In the genomic region with DNA sequence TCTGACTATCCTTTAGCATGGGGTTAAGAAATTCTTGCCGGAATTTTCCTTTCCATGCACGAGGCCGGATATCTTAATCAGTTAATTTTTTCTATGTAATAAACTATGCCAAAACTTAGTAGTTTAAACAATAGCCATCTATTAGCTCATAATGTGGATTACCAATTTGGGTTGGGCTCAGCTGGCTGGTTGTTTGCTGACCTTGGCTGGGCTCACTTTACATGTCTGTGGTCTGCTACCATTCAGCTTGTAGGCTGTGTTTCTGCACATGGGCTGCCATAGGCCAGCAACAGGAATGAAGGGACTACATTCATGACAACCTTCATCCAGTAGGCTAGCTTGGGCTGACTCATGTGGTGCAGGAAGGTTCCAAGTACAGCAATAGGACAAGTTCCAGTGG, we compare ENCODE assay signal across 23 cellular contexts.
"Had no signal": no experiment of that assay in that cellular context is flagged by ENCODE, and none has a peak within 500 bp of the region (broad histone marks: within the 10 kb centered on the region; RNA-seq: fewer than 3 reads in every experiment).

No MANE protein-coding gene starts in this region.

- H3K4me3 Mint-ChIP-seq: dendritic cell treated with granulocyte-macrophage colony-stimulating factor and Interleukin-4, amounts not matched to agents 40 ng/mL and 50 ng/mL, for 4 days; effector memory CD8-positive, alpha-beta T cell; memory B cell; naive thymus-derived CD8-positive, alpha-beta T cell; neural crest cell; stimulated activated naive B cell treated with anti-CD40 and anti-IgM and Interleukin-4, amounts not matched to agents 10 μg/mL and 1 μg/mL and 100 μg/mL, for 72 hours; stimulated activated naive CD8-positive, alpha-beta T cell treated with anti-CD3 and anti-CD28 coated beads, Interleukin-15, amount 100 ng/mL, for 72 hours had no signal

- H3K4me1 ChIP-seq: esophagus muscularis mucosa, gastroesophageal sphincter, left lung, lower lobe of right lung, sigmoid colon, testis, tibial nerve had no signal

- H3K36me3 ChIP-seq: esophagus muscularis mucosa, gastroesophageal sphincter, left lung, lower lobe of right lung, sigmoid colon, tibial nerve had no signal

- H3K9me3 ChIP-seq: left lung, mucosa of descending colon, testis had no signal

- H3K27ac ChIP-seq: epithelial cell of prostate, esophagus muscularis mucosa, gastroesophageal sphincter, left lung, lower lobe of right lung, sigmoid colon, skin epidermis, testis, tibial nerve had no signal

- H3K9me3 Mint-ChIP-seq: dendritic cell treated with granulocyte-macrophage colony-stimulating factor and Interleukin-4, amounts not matched to agents 40 ng/mL and 50 ng/mL, for 4 days; effector memory CD8-positive, alpha-beta T cell; stimulated activated naive B cell treated with anti-CD40 and anti-IgM and Interleukin-4, amounts not matched to agents 10 μg/mL and 1 μg/mL and 100 μg/mL, for 72 hours had no signal

- DNase-seq: effector memory CD8-positive, alpha-beta T cell; foreskin fibroblast; glutamatergic neuron; islet precursor cell; left lung; lower lobe of right lung; mucosa of descending colon; naive thymus-derived CD8-positive, alpha-beta T cell; posterior cingulate gyrus; sigmoid colon; stimulated activated CD4-positive, alpha-beta T cell treated with anti-CD3 and anti-CD28 coated beads, Interleukin-2, amount 100 ng/mL, for 24 hours; stimulated activated CD4-positive, alpha-beta T cell treated with anti-CD3 and anti-CD28 coated beads, Interleukin-4, amount 100 ng/mL, for 4 hours; stimulated activated naive B cell treated with anti-CD40 and anti-IgM and Interleukin-4, amounts not matched to agents 10 μg/mL and 1 μg/mL and 100 μg/mL, for 72 hours; stimulated activated naive CD8-positive, alpha-beta T cell treated with anti-CD3 and anti-CD28 coated beads, Interleukin-15, amount 100 ng/mL, for 72 hours; testis had no signal

- H3K36me3 Mint-ChIP-seq: memory B cell; naive thymus-derived CD8-positive, alpha-beta T cell; stimulated activated naive B cell treated with anti-CD40 and anti-IgM and Interleukin-4, amounts not matched to agents 10 μg/mL and 1 μg/mL and 100 μg/mL, for 72 hours had no signal

- H3K4me3 ChIP-seq: esophagus muscularis mucosa, gastroesophageal sphincter, left lung, lower lobe of right lung, mucosa of descending colon, sigmoid colon, skin epidermis, testis, tibial nerve had no signal

- H3K27me3 ChIP-seq: esophagus muscularis mucosa, gastroesophageal sphincter, left lung, sigmoid colon, testis, tibial nerve had no signal

- H3K27me3 Mint-ChIP-seq: dendritic cell treated with granulocyte-macrophage colony-stimulating factor and Interleukin-4, amounts not matched to agents 40 ng/mL and 50 ng/mL, for 4 days; naive thymus-derived CD8-positive, alpha-beta T cell had no signal

- H3K27ac Mint-ChIP-seq: dendritic cell treated with granulocyte-macrophage colony-stimulating factor and Interleukin-4, amounts not matched to agents 40 ng/mL and 50 ng/mL, for 4 days; effector memory CD8-positive, alpha-beta T cell; memory B cell; naive thymus-derived CD8-positive, alpha-beta T cell; stimulated activated naive B cell treated with anti-CD40 and anti-IgM and Interleukin-4, amounts not matched to agents 10 μg/mL and 1 μg/mL and 100 μg/mL, for 72 hours; stimulated activated naive CD8-positive, alpha-beta T cell treated with anti-CD3 and anti-CD28 coated beads, Interleukin-15, amount 100 ng/mL, for 72 hours had no signal

- H3K4me1 Mint-ChIP-seq: memory B cell; stimulated activated naive B cell treated with anti-CD40 and anti-IgM and Interleukin-4, amounts not matched to agents 10 μg/mL and 1 μg/mL and 100 μg/mL, for 72 hours had no signal
